Comparison of ENCODE assay signal across 1 cellular context in the genomic region with DNA sequence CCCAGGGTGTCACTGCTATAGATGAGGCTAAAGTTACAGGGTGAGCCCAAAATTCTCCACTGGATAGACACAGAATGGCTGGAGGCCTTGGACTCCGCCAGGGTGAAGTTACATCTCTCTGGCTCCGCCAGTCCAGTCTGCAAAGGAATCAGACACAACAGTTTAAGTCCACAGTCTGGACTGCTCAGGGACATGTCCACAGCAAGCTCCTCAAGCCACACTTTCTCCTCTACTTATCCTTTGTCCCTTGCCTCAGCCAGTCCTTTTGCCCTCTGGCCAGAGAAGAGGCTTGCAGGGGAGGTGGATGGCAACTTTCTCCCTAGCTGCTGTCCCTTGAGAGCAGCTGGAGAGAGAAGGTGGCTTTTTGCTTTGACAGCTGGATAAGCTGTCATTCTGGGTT.
TF ChIP-seq lines count a peak whose summit lies in the region.

No MANE protein-coding gene starts in this region.

TF ChIP-seq in A549, 52 proteins besides CTCF, POLR2A, EP300 and RAD21 (continued from another document):
- no peak for TF ChIP-seq FOSL2 (IDR thresholded peaks at IDR 0.05)
- TF ChIP-seq FOSL2 (CRISPR knock-in tag; IDR thresholded peaks at IDR 0.05): no peak
- no peak for TF ChIP-seq KDM1A (IDR thresholded peaks at IDR 0.05; ENCODE audit: low read depth)
- TF ChIP-seq CEBPB (IDR thresholded peaks at IDR 0.05): no peak
- TF ChIP-seq FOXS1 (CRISPR knock-in tag; IDR thresholded peaks at IDR 0.05): no peak
- TF ChIP-seq SMC3 (IDR thresholded peaks at IDR 0.05): no peak
- no peak for TF ChIP-seq NPAS2 (CRISPR knock-in tag; IDR thresholded peaks at IDR 0.05; ENCODE audit: borderline replicate concordance)
- no peak for TF ChIP-seq ZFP36 (IDR thresholded peaks at IDR 0.05; ENCODE audit: borderline replicate concordance, partially characterized antibody)
- TF ChIP-seq, protein P1, sequence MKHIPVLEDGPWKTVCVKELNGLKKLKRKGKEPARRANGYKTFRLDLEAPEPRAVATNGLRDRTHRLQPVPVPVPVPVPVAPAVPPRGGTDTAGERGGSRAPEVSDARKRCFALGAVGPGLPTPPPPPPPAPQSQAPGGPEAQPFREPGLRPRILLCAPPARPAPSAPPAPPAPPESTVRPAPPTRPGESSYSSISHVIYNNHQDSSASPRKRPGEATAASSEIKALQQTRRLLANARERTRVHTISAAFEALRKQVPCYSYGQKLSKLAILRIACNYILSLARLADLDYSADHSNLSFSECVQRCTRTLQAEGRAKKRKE (CRISPR knock-in tag; IDR thresholded peaks at IDR 0.05; ENCODE audit: low read depth): no peak
- TF ChIP-seq, protein P2, sequence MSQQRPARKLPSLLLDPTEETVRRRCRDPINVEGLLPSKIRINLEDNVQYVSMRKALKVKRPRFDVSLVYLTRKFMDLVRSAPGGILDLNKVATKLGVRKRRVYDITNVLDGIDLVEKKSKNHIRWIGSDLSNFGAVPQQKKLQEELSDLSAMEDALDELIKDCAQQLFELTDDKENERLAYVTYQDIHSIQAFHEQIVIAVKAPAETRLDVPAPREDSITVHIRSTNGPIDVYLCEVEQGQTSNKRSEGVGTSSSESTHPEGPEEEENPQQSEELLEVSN (IDR thresholded peaks at IDR 0.05; ENCODE audit: borderline replicate concordance, low read depth): no peak
- no peak for TF ChIP-seq MAFK (IDR thresholded peaks at IDR 0.05; ENCODE audit: partially characterized antibody)
